In the genomic region with DNA sequence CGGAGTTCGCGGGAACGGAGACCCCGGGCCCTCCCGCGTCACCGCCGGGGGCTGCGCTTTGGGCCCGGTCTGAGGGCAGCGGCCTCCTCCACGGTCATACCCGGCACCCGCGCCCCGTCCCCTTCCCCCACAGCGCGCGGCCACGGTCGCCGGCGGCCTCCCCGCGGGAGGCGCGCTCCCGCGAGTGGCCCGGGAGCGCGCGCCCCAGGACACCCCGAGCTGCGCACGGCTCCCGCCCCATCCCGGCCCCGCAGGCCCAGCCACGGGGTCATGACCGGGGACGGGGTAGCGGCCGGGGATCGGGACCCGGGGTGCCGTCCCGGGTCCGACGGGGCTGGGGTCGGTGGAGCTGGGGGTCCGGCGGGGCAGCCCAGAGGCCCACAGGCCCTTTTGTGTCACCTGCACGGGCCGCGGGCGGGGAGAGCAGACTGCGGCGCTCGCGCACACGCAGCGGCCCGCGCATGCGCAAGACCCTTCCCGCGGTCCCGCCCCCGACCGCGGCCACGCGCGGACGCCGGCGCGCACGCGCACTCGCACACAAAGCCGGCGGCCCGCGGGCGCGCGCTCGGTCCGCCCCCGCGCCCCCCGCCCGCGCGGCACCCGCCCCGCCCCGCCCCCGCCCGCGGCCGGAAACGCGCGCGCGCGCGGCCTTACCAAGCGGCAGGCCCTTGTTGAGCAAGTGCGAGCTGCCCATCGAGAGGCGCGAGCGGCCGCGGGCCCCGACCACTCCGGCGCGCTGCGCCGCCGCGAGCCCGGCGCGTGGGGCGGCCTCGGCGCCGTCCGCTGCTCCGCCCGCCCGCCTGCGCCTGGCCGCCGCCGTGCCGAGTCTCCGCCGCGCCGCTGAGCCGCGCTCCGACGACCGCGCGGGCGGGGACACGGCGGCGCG, we compare ENCODE assay signal across 8 cellular contexts.
A peak's percentile ranks its signal among the peaks of the same experiment; 100 is the strongest.
DNase-seq lines count a peak whose midpoint lies in the region; ATAC-seq and TF ChIP-seq lines count a peak whose summit lies in the region.

A gene (minus strand): TSS at position 869 of the 886 bp plus-strand sequence. CDS start 7,799 bp downstream, outside the sequence.

- no peak for TF ChIP-seq CTCF in choroid plexus epithelial cell (conservative IDR thresholded peaks at IDR 0.05; ENCODE audit: low read depth, low read length)

- peak within 1 kb of the TSS; percentile 75 for H3K4me3 ChIP-seq in choroid plexus epithelial cell (ENCODE audit: low read depth, low read length)

- peak within 1 kb of the TSS; percentile 96 for H3K27ac ChIP-seq in layer of hippocampus (ENCODE audit: low read depth, low read length)

- H3K27me3 ChIP-seq in layer of hippocampus (ENCODE audit: control insufficient read depth, insufficient read depth, low read length) = no peaks in the 10 kb centered on the region

- ATAC-seq in GM18909 (IDR thresholded peaks at IDR 0.05; ENCODE audit: poor library complexity, unreplicated experiment) (peak; percentile 46), HG03139 (IDR thresholded peaks at IDR 0.05; ENCODE audit: unreplicated experiment) (peak; percentile 36)

- DNase-seq in AG08395 (ENCODE audit: low spot score) = peak; percentile 99
- peak; percentile 70 for DNase-seq in NCI-H2196 treated with DMSO at 0.1 percent for 48 hours (lab: John Stamatoyannopoulos, UW; ENCODE audit: unreplicated experiment)
- peak; percentile 65 to 68 for DNase-seq in activated CD4-positive, alpha-beta T cell treated with anti-CD3 and anti-CD28 coated beads for 24 hours (ENCODE audit: low read depth in 2 of 2)
- DNase-seq in choroid plexus epithelial cell (ENCODE audit: low read depth) = peak; percentile 84
- peak; percentile 71 to 81 for DNase-seq in stimulated activated CD4-positive, alpha-beta T cell treated with anti-CD3 and anti-CD28 coated beads, Interleukin-1b, Interleukin-23, amount 100 ng/mL, for 4 hours (ENCODE audit: low read depth in 2 of 2)

Comparison
In these comparisons a context has a peak if more than half of its experiments do, and no peak if none do; other contexts are left out.
1. Peak in every context shown above with its lines: DNase-seq, ATAC-seq, H3K4me3 ChIP-seq and H3K27ac ChIP-seq.